Comparison of ENCODE assay signal across 11 cellular contexts in genomic region chr22:26066534-26066933, GRCh38.
DNase-seq lines count a peak whose midpoint lies in the region; ATAC-seq and TF ChIP-seq lines count a peak whose summit lies in the region.
"Had no signal": no experiment of that assay in that cellular context is flagged by ENCODE, and none has a peak within 500 bp of the region (broad histone marks: within the 10 kb centered on the region; RNA-seq: fewer than 3 reads in every experiment).

No MANE protein-coding gene starts in this region.

- H3K4me3 ChIP-seq in A673 (ENCODE audit: low read depth, low read length, poor library complexity, severe bottlenecking), result no peak overlapping the region
- H3K4me3 ChIP-seq in iPS DF 6.9 (ENCODE audit: low read length), result no peak overlapping the region
- H3K4me3 ChIP-seq: thoracic aorta had no signal

- H3K4me1 ChIP-seq in A673 (ENCODE audit: insufficient read depth, low read length, poor library complexity, severe bottlenecking), result peaks cover 4% of the 10 kb centered on the region
- no peaks in the 10 kb centered on the region for H3K4me1 ChIP-seq in iPS DF 6.9 (ENCODE audit: control insufficient read depth, insufficient read depth, low read length)

- H3K36me3 ChIP-seq in A673 (ENCODE audit: insufficient read depth, low read length, poor library complexity, severe bottlenecking) (no peaks in the 10 kb centered on the region), iPS DF 6.9 (ENCODE audit: control insufficient read depth, insufficient read depth, low read length) (no peaks in the 10 kb centered on the region)

- POLR2A ChIA-PET in A673 (lab: Charles Lee; ENCODE audit: low non-redundant PET), result no interaction called here

- WGBS in iPS DF 6.9 (ENCODE audit: insufficient coverage, insufficient read length), result no CpG with 5 or more reads among the region's 6 CpGs

- DNase-seq in A673 (ENCODE audit: low spot score) (peak; percentile 59), NCI-H1092 (lab: John Stamatoyannopoulos, UW) (peak; percentile 90), NCI-H2227 treated with DMSO at 0.1 percent for 48 hours (lab: John Stamatoyannopoulos, UW) (peak; percentile 60), iPS DF 6.9 (ENCODE audit: low read depth, low spot score) (peak; percentile 5), OCI-M1 (lab: John Stamatoyannopoulos, UW) (no peak)
- DNase-seq in activated CD4-positive, alpha-beta T cell treated with anti-CD3 and anti-CD28 coated beads, Interleukin-2, amount 50 U/mL, for 4 hours, result no peak
- DNase-seq: activated CD4-positive, alpha-beta T cell treated with anti-CD3 and anti-CD28 coated beads, Interleukin-2, amount 10 ng/mL, durations not matched to agents 7 days and 5 days had no signal

- no peak for ATAC-seq in HG02610 (IDR thresholded peaks at IDR 0.05; ENCODE audit: unreplicated experiment)
- no peak for ATAC-seq in HG02759 (IDR thresholded peaks at IDR 0.05; ENCODE audit: unreplicated experiment)
- ATAC-seq: left lobe of liver had no signal

- no TSS peak for BruUV-seq in A673 (replicated peaks; lab: Mats Ljungman, UMichigan)

- H3K9me3 ChIP-seq in A673 (ENCODE audit: low read depth, low read length, poor library complexity, severe bottlenecking) (no peaks in the 10 kb centered on the region), iPS DF 6.9 (ENCODE audit: control insufficient read depth, insufficient read depth, low read length) (no peaks in the 10 kb centered on the region; the same call in 1 of the 2 replicates)
- H3K9me3 ChIP-seq: thoracic aorta had no signal

- H3K27ac ChIP-seq in A673 (ENCODE audit: low read depth, low read length, poor library complexity, severe bottlenecking) (no peak overlapping the region), iPS DF 6.9 (ENCODE audit: low read length) (no peak overlapping the region)
- H3K27ac ChIP-seq: thoracic aorta had no signal

- H3K27me3 ChIP-seq in A673 (replicated peaks; ENCODE audit: insufficient read depth, low read depth, low read length, poor library complexity), result no peaks in the 10 kb centered on the region
- no peaks in the 10 kb centered on the region for H3K27me3 ChIP-seq in iPS DF 6.9 (ENCODE audit: control insufficient read depth, insufficient read depth, low read length)

- intact Hi-C loops in A673 (cut with micrococcal nuclease; ENCODE audit: unreplicated experiment), result no loop called here

- CTCF ChIA-PET in A673 (lab: Charles Lee), result no interaction called here

- TF ChIP-seq CTCF in A673 (conservative IDR thresholded peaks at IDR 0.05; ENCODE audit: low read depth, low read length), result 0 out of 2 replicates have a peak, but pooled peaks have one; percentile 11

Comparison
In these comparisons a context has a peak if more than half of its experiments do, and no peak if none do; other contexts are left out.
1. DNase-seq: peak in A673 (single experiment), NCI-H1092 (single experiment), NCI-H2227 treated with DMSO at 0.1 percent for 48 hours (single experiment) and iPS DF 6.9 (single experiment); none in activated CD4-positive, alpha-beta T cell treated with anti-CD3 and anti-CD28 coated beads, Interleukin-2, amount 50 U/mL, for 4 hours (0 of 2) and OCI-M1 (single experiment).